ENCODE assay signal across 8 cellular contexts in genomic region chr15:78988361-78988911, GRCh38. TPM values are rescaled to one million over a fixed set of nuclear protein-coding genes. Genes with fewer than 3 reads are reported as not detected.
DNase-seq lines count a peak whose midpoint lies in the region; ATAC-seq and TF ChIP-seq lines count a peak whose summit lies in the region.

No MANE protein-coding gene starts in this region.

- no peak overlapping the region for H3K27ac Mint-ChIP-seq in endodermal cell

- H3K4me1 ChIP-seq in OCI-LY3 (ENCODE audit: low read length) (peaks cover 37% of the 10 kb centered on the region), duodenal mucosa (ENCODE audit: control insufficient read depth in 1 of 2, insufficient read depth in 2 of 2, low read length in 2 of 2) (peaks cover 11 to 16% of the 10 kb centered on the region in 2 donors), mucosa of descending colon (ENCODE audit: low read depth) (no peaks in the 10 kb centered on the region), endodermal cell (ENCODE audit: control insufficient read depth, insufficient read depth, low read length) (no peaks in the 10 kb centered on the region)

- ATAC-seq in GM21423 (IDR thresholded peaks at IDR 0.05; ENCODE audit: unreplicated experiment): peak; percentile 76
- peak; percentile 80 for ATAC-seq in mucosa of descending colon
- ATAC-seq in GM21723 (IDR thresholded peaks at IDR 0.05; ENCODE audit: unreplicated experiment): no peak

- H3K27me3 ChIP-seq in OCI-LY3 (ENCODE audit: low read depth, low read length) (no peaks in the 10 kb centered on the region), duodenal mucosa (ENCODE audit: control insufficient read depth in 1 of 2, insufficient read depth in 2 of 2, low read length in 2 of 2) (no peaks in the 10 kb centered on the region), endodermal cell (ENCODE audit: control insufficient read depth, insufficient read depth, low read length, poor library complexity, severe bottlenecking) (no peaks in the 10 kb centered on the region)

- H3K27ac ChIP-seq in OCI-LY3 (ENCODE audit: low read length): peak overlapping the region; percentile 10; the same call in 1 of the 2 replicates
- H3K27ac ChIP-seq in duodenal mucosa (ENCODE audit: low read depth, low read length): peak overlapping the region; percentile 45
- H3K27ac ChIP-seq in endodermal cell (ENCODE audit: low read depth, low read length): no peak overlapping the region

- 0 out of 2 replicates have a peak overlapping the region, but pooled peaks have one; percentile 29 for H2AFZ ChIP-seq in OCI-LY3 (ENCODE audit: low read depth, low read length)

- H3K4me1 Mint-ChIP-seq in endodermal cell: no peaks in the 10 kb centered on the region

- POLR2A ChIA-PET in AG04449 (lab: Yijun Ruan, JAX): interaction anchor here (0.8 to 0.9 kb wide), 2 partner anchors 8 to 10 kb away, joined by 3 to 5 read pairs; no protein-coding TSS in a partner anchor

- H3K4me2 ChIP-seq in OCI-LY3 (ENCODE audit: low read length): peak overlapping the region; percentile 25; the same call in 1 of the 2 replicates

- H3K36me3 ChIP-seq in OCI-LY3 (replicated peaks; ENCODE audit: low read depth, low read length) (peaks cover 32% of the 10 kb centered on the region), duodenal mucosa (ENCODE audit: control insufficient read depth in 1 of 2, insufficient read depth in 2 of 2, low read length in 2 of 2) (no peaks in the 10 kb centered on the region), mucosa of descending colon (ENCODE audit: low read depth) (no peaks in the 10 kb centered on the region), endodermal cell (ENCODE audit: control insufficient read depth, insufficient read depth, low read length) (no peaks in the 10 kb centered on the region)

- DNase-seq in AG04449 (ENCODE audit: low read depth, low spot score) (peak; percentile 82), mucosa of descending colon (peak; percentile 53 to 79 (median 58)), DMS 273 (lab: John Stamatoyannopoulos, UW; ENCODE audit: unreplicated experiment) (no peak), endodermal cell (no peak)

- H4K20me1 ChIP-seq in OCI-LY3 (ENCODE audit: insufficient read depth, low read length): no peaks in the 10 kb centered on the region

- WGBS in endodermal cell (ENCODE audit: insufficient coverage in 1 of 2, insufficient read length in 1 of 2), 2 experiments: 84 to 87% methylated on average over 4 to 7 of the region's 7 CpGs

- no peak overlapping the region for H3K4me3 ChIP-seq in AG04449 (ENCODE audit: low read depth, low read length)
- no peak overlapping the region for H3K4me3 ChIP-seq in OCI-LY3 (ENCODE audit: low read length)
- H3K4me3 ChIP-seq in duodenal mucosa (ENCODE audit: low read depth in 1 of 2, low read length in 2 of 2): no peak overlapping the region
- H3K4me3 ChIP-seq in mucosa of descending colon: no peak overlapping the region
- H3K4me3 ChIP-seq in endodermal cell (ENCODE audit: low read length): no peak overlapping the region

- no peak for TF ChIP-seq CTCF in AG04449 (IDR thresholded peaks at IDR 0.05; ENCODE audit: insufficient read depth, low read length, missing control alignments)
- no peak for TF ChIP-seq CTCF in OCI-LY3 (IDR thresholded peaks at IDR 0.05; ENCODE audit: low read depth, low read length)
- TF ChIP-seq CTCF in mucosa of descending colon (IDR thresholded peaks at IDR 0.05): no peak
- no peak for TF ChIP-seq CTCF in endodermal cell (conservative IDR thresholded peaks at IDR 0.05)

- no peaks in the 10 kb centered on the region for H3K36me3 Mint-ChIP-seq in endodermal cell (ENCODE audit: low read depth)

- H3K9me3 ChIP-seq in OCI-LY3 (ENCODE audit: insufficient read depth, low read length) (no peaks in the 10 kb centered on the region), duodenal mucosa (ENCODE audit: control insufficient read depth in 1 of 2, low read length in 2 of 2) (no peaks in the 10 kb centered on the region), mucosa of descending colon (no peaks in the 10 kb centered on the region), endodermal cell (ENCODE audit: control insufficient read depth, low read length) (no peaks in the 10 kb centered on the region)

- H3K9ac ChIP-seq in OCI-LY3 (ENCODE audit: low read length): no peak overlapping the region
- no peak overlapping the region for H3K9ac ChIP-seq in duodenal mucosa (ENCODE audit: low read depth in 1 of 2, low read length in 2 of 2)
- H3K9ac ChIP-seq in endodermal cell (ENCODE audit: extremely low read depth, low read length, poor library complexity, severe bottlenecking): no peak overlapping the region

- CTCF ChIA-PET in AG04449 (lab: Yijun Ruan, JAX): interaction anchor here (1.0 to 2.9 kb wide), 4 partner anchors 10 to 103 kb away, joined by 3 to 33 read pairs (median 6); no protein-coding TSS in a partner anchor

- intact Hi-C loops in mucosa of descending colon (cut with DNase I, micrococcal nuclease): no loop called here

- peaks cover 2% of the 10 kb centered on the region for H3K27me3 Mint-ChIP-seq in endodermal cell (ENCODE audit: insufficient read depth)

- no peaks in the 10 kb centered on the region for H3K79me2 ChIP-seq in OCI-LY3 (ENCODE audit: low read length)

- H3K9me3 Mint-ChIP-seq in endodermal cell: no peaks in the 10 kb centered on the region

- no peak overlapping the region for H3K4me3 Mint-ChIP-seq in endodermal cell

RNA-seq across cellular contexts. Expression of gene CTSH, which starts 43.6 kb away (rescaled TPM):
- 10 to 100 TPM; 29.6 to 57.4 (median 53.8) TPM for total RNA-seq in mucosa of descending colon
- total RNA-seq in endodermal cell: 100 to 1,000 TPM in 1 of 2 donors, 10 to 100 TPM in 1; 61.9 to 101 TPM
- 24.6 TPM for polyA plus RNA-seq in endodermal cell (2013, experiment 1 of 2)
- 21.8 TPM for polyA plus RNA-seq in endodermal cell (2013, experiment 2 of 2)

Comparison
In these comparisons a context has a peak if more than half of its experiments do, and no peak if none do; other contexts are left out.
1. DNase-seq: peak in AG04449 (single experiment) and mucosa of descending colon (3 of 3); none in DMS 273 (single experiment) and endodermal cell (single experiment).